1 cellular context compared by ENCODE assay signal in the genomic region with DNA sequence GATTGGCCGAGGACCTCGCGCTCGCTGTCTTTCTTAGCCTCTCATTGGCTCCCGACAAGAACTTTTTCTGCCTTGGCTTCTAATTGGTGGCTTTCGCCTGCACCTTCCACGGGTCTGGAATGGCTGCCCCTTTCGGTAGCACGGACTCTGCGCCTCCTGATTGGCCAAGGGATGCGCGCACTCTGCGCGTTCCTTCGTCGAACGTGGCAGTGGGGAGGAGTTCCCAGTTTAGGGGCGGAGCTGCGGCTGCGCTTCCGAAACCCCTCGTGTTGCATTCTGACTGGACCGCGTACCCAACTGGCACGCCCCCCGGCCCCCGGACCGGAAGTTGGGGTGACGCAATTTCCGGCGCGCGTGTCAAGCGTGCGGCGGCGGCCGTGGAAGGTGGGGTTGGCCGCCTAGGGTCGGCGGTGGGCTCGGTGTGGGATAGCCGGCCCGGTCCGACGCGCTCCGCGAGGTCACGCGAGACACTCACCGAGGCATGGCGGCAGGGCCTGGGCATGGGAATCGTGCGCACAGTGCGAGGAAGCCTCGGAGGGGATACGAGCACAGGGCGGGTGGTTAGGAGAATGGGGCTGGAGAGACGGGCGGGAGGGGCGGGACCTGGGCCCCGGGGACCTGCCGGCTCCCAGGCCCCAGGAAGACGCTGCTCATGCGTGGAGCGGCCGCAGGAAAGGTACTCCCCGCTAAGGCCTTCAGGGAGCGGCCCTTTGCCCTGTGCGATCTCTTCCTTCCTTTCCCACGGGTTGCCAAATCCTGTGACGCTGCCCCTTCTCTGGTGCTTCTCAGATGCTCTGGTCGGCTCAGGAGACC.
TF ChIP-seq lines count a peak whose summit lies in the region.

No MANE protein-coding gene starts in this region.

TF ChIP-seq in HepG2, 621 proteins besides CTCF, POLR2A, EP300 and RAD21 (continued from another document and continues in another):
- TF ChIP-seq, protein P1, sequence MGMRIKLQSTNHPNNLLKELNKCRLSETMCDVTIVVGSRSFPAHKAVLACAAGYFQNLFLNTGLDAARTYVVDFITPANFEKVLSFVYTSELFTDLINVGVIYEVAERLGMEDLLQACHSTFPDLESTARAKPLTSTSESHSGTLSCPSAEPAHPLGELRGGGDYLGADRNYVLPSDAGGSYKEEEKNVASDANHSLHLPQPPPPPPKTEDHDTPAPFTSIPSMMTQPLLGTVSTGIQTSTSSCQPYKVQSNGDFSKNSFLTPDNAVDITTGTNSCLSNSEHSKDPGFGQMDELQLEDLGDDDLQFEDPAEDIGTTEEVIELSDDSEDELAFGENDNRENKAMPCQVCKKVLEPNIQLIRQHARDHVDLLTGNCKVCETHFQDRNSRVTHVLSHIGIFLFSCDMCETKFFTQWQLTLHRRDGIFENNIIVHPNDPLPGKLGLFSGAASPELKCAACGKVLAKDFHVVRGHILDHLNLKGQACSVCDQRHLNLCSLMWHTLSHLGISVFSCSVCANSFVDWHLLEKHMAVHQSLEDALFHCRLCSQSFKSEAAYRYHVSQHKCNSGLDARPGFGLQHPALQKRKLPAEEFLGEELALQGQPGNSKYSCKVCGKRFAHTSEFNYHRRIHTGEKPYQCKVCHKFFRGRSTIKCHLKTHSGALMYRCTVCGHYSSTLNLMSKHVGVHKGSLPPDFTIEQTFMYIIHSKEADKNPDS (CRISPR knock-in tag; IDR thresholded peaks at IDR 0.05): peak; percentile 6; the same call in 1 of the 2 replicates
- peak; percentile 97 for TF ChIP-seq HOXA5 (CRISPR knock-in tag; IDR thresholded peaks at IDR 0.05)
- 0 out of 2 replicates have a peak, but pooled peaks have one; percentile 5 for TF ChIP-seq LBX2 (CRISPR knock-in tag; IDR thresholded peaks at IDR 0.05; ENCODE audit: borderline replicate concordance)
- peak; percentile 93 for TF ChIP-seq KLF12 (CRISPR knock-in tag; IDR thresholded peaks at IDR 0.05; ENCODE audit: borderline replicate concordance)
- peak; percentile 97 for TF ChIP-seq PHF8 (CRISPR knock-in tag; IDR thresholded peaks at IDR 0.05)
- TF ChIP-seq ARID2 (CRISPR knock-in tag; IDR thresholded peaks at IDR 0.05; ENCODE audit: borderline replicate concordance): no peak; the same call in 1 of the 2 replicates
- TF ChIP-seq GABPA (IDR thresholded peaks at IDR 0.05; ENCODE audit: low read depth, low read length): no peak
- peak; percentile 94 for TF ChIP-seq GABPA (CRISPR knock-in tag; IDR thresholded peaks at IDR 0.05; ENCODE audit: low read depth)
- TF ChIP-seq SMARCE1 (IDR thresholded peaks at IDR 0.05; ENCODE audit: borderline replicate concordance): no peak
- TF ChIP-seq ZSCAN31 (CRISPR knock-in tag; IDR thresholded peaks at IDR 0.05; ENCODE audit: low read depth): peak; percentile 46; the same call in 1 of the 2 replicates
- TF ChIP-seq BHLHE40 (IDR thresholded peaks at IDR 0.05; ENCODE audit: low read length): peak; percentile 85
- TF ChIP-seq BRD4 (CRISPR knock-in tag; IDR thresholded peaks at IDR 0.05): peak; percentile 99
- peak; percentile 64; the same call in 1 of the 2 replicates for TF ChIP-seq ZNF713 (CRISPR knock-in tag; IDR thresholded peaks at IDR 0.05)
- TF ChIP-seq HBP1 (CRISPR knock-in tag; IDR thresholded peaks at IDR 0.05; ENCODE audit: low read depth): peak; percentile 22; the same call in 1 of the 2 replicates
- TF ChIP-seq, protein P2, sequence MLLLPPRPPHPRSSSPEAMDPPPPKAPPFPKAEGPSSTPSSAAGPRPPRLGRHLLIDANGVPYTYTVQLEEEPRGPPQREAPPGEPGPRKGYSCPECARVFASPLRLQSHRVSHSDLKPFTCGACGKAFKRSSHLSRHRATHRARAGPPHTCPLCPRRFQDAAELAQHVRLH (CRISPR knock-in tag; IDR thresholded peaks at IDR 0.05; ENCODE audit: borderline replicate concordance, low read depth): 0 out of 2 replicates have a peak, but pooled peaks have one; percentile 56
- no peak for TF ChIP-seq ZNF20 (CRISPR knock-in tag; IDR thresholded peaks at IDR 0.05)
- no peak for TF ChIP-seq RFX3 (CRISPR knock-in tag; IDR thresholded peaks at IDR 0.05)
- peak; percentile 98 for TF ChIP-seq RFXAP (CRISPR knock-in tag; IDR thresholded peaks at IDR 0.05; ENCODE audit: borderline replicate concordance)
- TF ChIP-seq ZNF724P (CRISPR knock-in tag; IDR thresholded peaks at IDR 0.05; ENCODE audit: borderline replicate concordance): 0 out of 2 replicates have a peak, but pooled peaks have one; percentile 71
- no peak; the same call in 1 of the 2 replicates for TF ChIP-seq ATF5 (CRISPR knock-in tag; IDR thresholded peaks at IDR 0.05; ENCODE audit: low read depth)
- TF ChIP-seq SOX13 (IDR thresholded peaks at IDR 0.05): no peak
- peak in 1 of 2 experiments; percentile 54; a peak in 3 of 4 replicates for TF ChIP-seq SOX13 (CRISPR knock-in tag; conservative IDR thresholded peaks at IDR 0.05 in 1 of 2, IDR thresholded peaks at IDR 0.05 in 1 of 2)
- TF ChIP-seq HCFC1 (IDR thresholded peaks at IDR 0.05; ENCODE audit: low read depth, low read length): peak; percentile 65
- no peak for TF ChIP-seq ARID3A (IDR thresholded peaks at IDR 0.05; ENCODE audit: low read depth, low read length)
- TF ChIP-seq HDAC6 (IDR thresholded peaks at IDR 0.05; ENCODE audit: low read depth, low read length): no peak
- TF ChIP-seq, protein P3, sequence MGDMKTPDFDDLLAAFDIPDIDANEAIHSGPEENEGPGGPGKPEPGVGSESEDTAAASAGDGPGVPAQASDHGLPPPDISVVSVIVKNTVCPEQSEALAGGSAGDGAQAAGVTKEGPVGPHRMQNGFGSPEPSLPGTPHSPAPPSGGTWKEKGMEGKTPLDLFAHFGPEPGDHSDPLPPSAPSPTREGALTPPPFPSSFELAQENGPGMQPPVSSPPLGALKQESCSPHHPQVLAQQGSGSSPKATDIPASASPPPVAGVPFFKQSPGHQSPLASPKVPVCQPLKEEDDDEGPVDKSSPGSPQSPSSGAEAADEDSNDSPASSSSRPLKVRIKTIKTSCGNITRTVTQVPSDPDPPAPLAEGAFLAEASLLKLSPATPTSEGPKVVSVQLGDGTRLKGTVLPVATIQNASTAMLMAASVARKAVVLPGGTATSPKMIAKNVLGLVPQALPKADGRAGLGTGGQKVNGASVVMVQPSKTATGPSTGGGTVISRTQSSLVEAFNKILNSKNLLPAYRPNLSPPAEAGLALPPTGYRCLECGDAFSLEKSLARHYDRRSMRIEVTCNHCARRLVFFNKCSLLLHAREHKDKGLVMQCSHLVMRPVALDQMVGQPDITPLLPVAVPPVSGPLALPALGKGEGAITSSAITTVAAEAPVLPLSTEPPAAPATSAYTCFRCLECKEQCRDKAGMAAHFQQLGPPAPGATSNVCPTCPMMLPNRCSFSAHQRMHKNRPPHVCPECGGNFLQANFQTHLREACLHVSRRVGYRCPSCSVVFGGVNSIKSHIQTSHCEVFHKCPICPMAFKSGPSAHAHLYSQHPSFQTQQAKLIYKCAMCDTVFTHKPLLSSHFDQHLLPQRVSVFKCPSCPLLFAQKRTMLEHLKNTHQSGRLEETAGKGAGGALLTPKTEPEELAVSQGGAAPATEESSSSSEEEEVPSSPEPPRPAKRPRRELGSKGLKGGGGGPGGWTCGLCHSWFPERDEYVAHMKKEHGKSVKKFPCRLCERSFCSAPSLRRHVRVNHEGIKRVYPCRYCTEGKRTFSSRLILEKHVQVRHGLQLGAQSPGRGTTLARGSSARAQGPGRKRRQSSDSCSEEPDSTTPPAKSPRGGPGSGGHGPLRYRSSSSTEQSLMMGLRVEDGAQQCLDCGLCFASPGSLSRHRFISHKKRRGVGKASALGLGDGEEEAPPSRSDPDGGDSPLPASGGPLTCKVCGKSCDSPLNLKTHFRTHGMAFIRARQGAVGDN (CRISPR knock-in tag; IDR thresholded peaks at IDR 0.05): peak; percentile 88
- no peak for TF ChIP-seq ZFAT (CRISPR knock-in tag; conservative IDR thresholded peaks at IDR 0.05)
- peak; percentile 87; the same call in 1 of the 2 replicates for TF ChIP-seq NFATC3 (CRISPR knock-in tag; IDR thresholded peaks at IDR 0.05)
- TF ChIP-seq, protein P4, sequence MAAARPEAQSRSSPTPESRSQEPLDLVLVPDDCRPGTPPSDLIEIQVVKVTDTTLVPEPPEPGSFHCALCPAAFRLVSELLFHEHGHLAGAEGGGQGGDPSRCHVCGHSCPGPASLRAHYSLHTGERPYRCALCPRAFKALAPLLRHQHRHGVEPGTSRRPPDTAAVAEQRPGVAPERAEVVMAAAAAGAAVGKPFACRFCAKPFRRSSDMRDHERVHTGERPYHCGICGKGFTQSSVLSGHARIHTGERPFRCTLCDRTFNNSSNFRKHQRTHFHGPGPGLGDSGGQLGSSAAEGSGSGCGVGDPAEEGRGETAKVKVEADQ (CRISPR knock-in tag; IDR thresholded peaks at IDR 0.05; ENCODE audit: borderline replicate concordance): peak; percentile 32; the same call in 1 of the 2 replicates
- peak; percentile 99 for TF ChIP-seq CEBPB (IDR thresholded peaks at IDR 0.05; ENCODE audit: borderline replicate concordance, low read depth, low read length)
- TF ChIP-seq ETV5 (CRISPR knock-in tag; IDR thresholded peaks at IDR 0.05; ENCODE audit: borderline replicate concordance): peak; percentile 98
- TF ChIP-seq MXI1 (IDR thresholded peaks at IDR 0.05; ENCODE audit: borderline replicate concordance, low read depth, low read length): peak; percentile 97
- TF ChIP-seq TRAFD1 (CRISPR knock-in tag; IDR thresholded peaks at IDR 0.05; ENCODE audit: borderline replicate concordance): no peak
- TF ChIP-seq ZNF878 (CRISPR knock-in tag; IDR thresholded peaks at IDR 0.05): peak; percentile 82; the same call in 1 of the 2 replicates
- TF ChIP-seq ZNF431 (CRISPR knock-in tag; IDR thresholded peaks at IDR 0.05; ENCODE audit: borderline replicate concordance, low read depth): no peak; the same call in none of the 2 replicates
- TF ChIP-seq POLR2G (IDR thresholded peaks at IDR 0.05; ENCODE audit: low read depth, low read length): peak; percentile 95
- no peak for TF ChIP-seq REXO4 (CRISPR knock-in tag; IDR thresholded peaks at IDR 0.05; ENCODE audit: borderline replicate concordance)
- peak; percentile 45; the same call in 1 of the 2 replicates for TF ChIP-seq NCOR1 (IDR thresholded peaks at IDR 0.05; ENCODE audit: borderline replicate concordance, low read length)
- peak; percentile 11; the same call in 1 of the 2 replicates for TF ChIP-seq STAG1 (CRISPR knock-in tag; IDR thresholded peaks at IDR 0.05)
- TF ChIP-seq ZNF747 (CRISPR knock-in tag; IDR thresholded peaks at IDR 0.05; ENCODE audit: borderline replicate concordance): peak; percentile 94
- TF ChIP-seq ZNF761 (CRISPR knock-in tag; conservative IDR thresholded peaks at IDR 0.05): peak; percentile 57; the same call in 1 of the 2 replicates
- peak; percentile 99; the same call in 1 of the 2 replicates for TF ChIP-seq YEATS2 (CRISPR knock-in tag; IDR thresholded peaks at IDR 0.05; ENCODE audit: borderline replicate concordance)
- no peak; the same call in 1 of the 2 replicates for TF ChIP-seq TOE1 (CRISPR knock-in tag; IDR thresholded peaks at IDR 0.05)
- TF ChIP-seq MAX (IDR thresholded peaks at IDR 0.05): peak; percentile 97
- TF ChIP-seq ZBTB7A (CRISPR knock-in tag; IDR thresholded peaks at IDR 0.05): peak; percentile 96
- no peak for TF ChIP-seq HHEX (CRISPR knock-in tag; IDR thresholded peaks at IDR 0.05)
- no peak; the same call in none of the 2 replicates for TF ChIP-seq ZNF160 (CRISPR knock-in tag; IDR thresholded peaks at IDR 0.05)
- TF ChIP-seq, protein P5, sequence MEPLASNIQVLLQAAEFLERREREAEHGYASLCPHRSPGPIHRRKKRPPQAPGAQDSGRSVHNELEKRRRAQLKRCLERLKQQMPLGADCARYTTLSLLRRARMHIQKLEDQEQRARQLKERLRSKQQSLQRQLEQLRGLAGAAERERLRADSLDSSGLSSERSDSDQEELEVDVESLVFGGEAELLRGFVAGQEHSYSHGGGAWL (CRISPR knock-in tag; IDR thresholded peaks at IDR 0.05): peak; percentile 94
